Comparison of ENCODE assay signal across 22 cellular contexts in the genomic region with DNA sequence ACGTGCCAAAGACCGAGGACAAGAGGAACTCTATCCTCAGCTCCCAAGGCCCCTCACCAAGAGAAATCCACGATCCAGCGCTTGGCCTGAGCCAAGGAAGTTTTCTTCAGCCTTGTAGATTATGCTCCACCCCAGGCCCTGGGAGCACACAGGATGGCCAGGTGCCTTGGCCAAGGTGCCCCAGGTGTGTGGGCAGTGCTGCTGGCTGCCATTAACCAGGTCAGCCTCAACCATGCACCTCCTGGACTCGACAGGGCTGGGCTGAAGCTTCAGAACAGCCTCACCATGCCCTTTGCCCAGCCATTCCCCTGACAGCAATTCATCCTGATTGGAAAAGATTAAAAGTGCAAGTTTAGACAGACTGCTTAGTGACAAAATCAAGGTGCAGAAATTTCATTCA. TPM values are rescaled to one million over a fixed set of nuclear protein-coding genes. Genes with fewer than 3 reads are reported as not detected.
DNase-seq lines count a peak whose midpoint lies in the region; ATAC-seq and TF ChIP-seq lines count a peak whose summit lies in the region.
"Had no signal": no experiment of that assay in that cellular context is flagged by ENCODE, and none has a peak within 500 bp of the region (broad histone marks: within the 10 kb centered on the region; RNA-seq: fewer than 3 reads in every experiment).

No MANE protein-coding gene starts in this region.

- intact Hi-C loops in left colon (cut with DNase I, micrococcal nuclease) = no loop called here
- intact Hi-C loops in posterior vena cava (cut with DNase I) = loop anchor here (2.0 to 5.0 kb wide), 2 partner anchors 110 to 113 kb away; no protein-coding TSS in a partner anchor
- intact Hi-C loops in esophagus squamous epithelium (cut with DNase I) = loop anchor here (5.0 to 10.0 kb wide), 2 partner anchors 115 to 323 kb away; no protein-coding TSS in a partner anchor

- TF ChIP-seq CTCF in VCaP (conservative IDR thresholded peaks at IDR 0.05) (no peak), esophagus squamous epithelium (IDR thresholded peaks at IDR 0.05) (no peak)

- 89 to 91% methylated on average over 4 of the region's 5 CpGs for WGBS in esophagus squamous epithelium, 2 donors

- peak overlapping the region; percentile 100 for H3K27ac ChIP-seq in VCaP
- peak overlapping the region in 1 of 4 donors; percentile 63 for H3K27ac ChIP-seq in esophagus squamous epithelium
- H3K27ac ChIP-seq: epithelial cell of prostate, neutrophil, psoas muscle, thyroid gland had no signal

- ATAC-seq in left colon (peak; percentile 85), HG02981 (IDR thresholded peaks at IDR 0.05; ENCODE audit: unreplicated experiment) (no peak)
- ATAC-seq: activated T-cell treated with anti-CD3 and anti-CD28 coated beads, Interleukin-2, amount 50 U/mL, for 4 hours; Right ventricle myocardium inferior; stimulated activated naive CD8-positive, alpha-beta T cell treated with anti-CD3 and anti-CD28 coated beads, Interleukin-15, Interleukin-2, amounts not matched to agents 100 U/mL and 50 U/mL, for 24 hours had no signal

- no peaks in the 10 kb centered on the region for H3K36me3 ChIP-seq in esophagus squamous epithelium
- H3K36me3 ChIP-seq: neutrophil, thyroid gland had no signal

- peaks cover 0 to 30% (median 5%) of the 10 kb centered on the region in 3 donors for H3K4me1 ChIP-seq in esophagus squamous epithelium

- TF ChIP-seq POLR2A in esophagus squamous epithelium (IDR thresholded peaks at IDR 0.05) = no peak

- H3K4me3 ChIP-seq in esophagus squamous epithelium = no peak overlapping the region
- H3K4me3 ChIP-seq: psoas muscle, thyroid gland had no signal

- DNase-seq in D341Med (ENCODE audit: low spot score) = peak; percentile 14
- peak in 1 of 2 donors; percentile 65 for DNase-seq in left colon
- DNase-seq in posterior vena cava (ENCODE audit: low spot score) = peak; percentile 54
- DNase-seq in esophagus squamous epithelium (lab: John Stamatoyannopoulos, UW) = no peak
- no peak for DNase-seq in Kasumi-1 (lab: John Stamatoyannopoulos, UW)
- no peak for DNase-seq in A172 (ENCODE audit: low spot score)
- DNase-seq: activated CD4-positive, alpha-beta T cell treated with anti-CD3 and anti-CD28 coated beads for 48 hours; activated T-cell treated with anti-CD3 and anti-CD28 coated beads, Interleukin-2, amount 50 U/mL, for 4 hours; CD8-positive, alpha-beta memory T cell; effector CD8-positive, alpha-beta T cell; NCI-H2029 treated with DMSO at 0.1 percent for 48 hours; NCI-H345; psoas muscle; stimulated activated naive CD8-positive, alpha-beta T cell treated with anti-CD3 and anti-CD28 coated beads, Interleukin-15, Interleukin-2, amounts not matched to agents 100 U/mL and 50 U/mL, for 24 hours had no signal

- no peaks in the 10 kb centered on the region for H3K9me3 ChIP-seq in esophagus squamous epithelium
- H3K9me3 ChIP-seq: neutrophil, psoas muscle, thyroid gland had no signal

- H3K27me3 ChIP-seq in esophagus squamous epithelium = no peaks in the 10 kb centered on the region
- H3K27me3 ChIP-seq: neutrophil, thyroid gland had no signal

RNA-seq across cellular contexts. Expression of gene MESP1, which starts 10.9 kb away (rescaled TPM):
- 10 to 100 TPM in 1 of 2 donors, 1 to 10 TPM in 1; 9.7 to 13.4 TPM for total RNA-seq in left colon
- total RNA-seq in posterior vena cava = under 1 TPM; 0.52 to 0.69 TPM
- under 1 TPM in 2 of 4 donors, not detected in 2; 0.23 to 0.42 TPM for total RNA-seq in esophagus squamous epithelium
- total RNA-seq in A172 (2014; rRNA removed; shearing (Covaris generic)) = 0.89 and 1.5 TPM in 2 replicates

RNA-seq across cellular contexts. Expression of gene MESP2, which starts 14.2 kb away (rescaled TPM):
- total RNA-seq in left colon = 1 to 10 TPM in 1 of 2 donors, under 1 TPM in 1; 0.84 to 1.0 TPM
- total RNA-seq in posterior vena cava = under 1 TPM; 0.32 to 0.38 TPM
- total RNA-seq in esophagus squamous epithelium = 1 to 10 TPM in 1 of 4 donors, under 1 TPM in 2, not detected in 1; 0.59 to 2.4 (median 0.83) TPM
- total RNA-seq in A172 (2014; rRNA removed; shearing (Covaris generic)) = not detected in 2 replicates
- total RNA-seq: activated T-cell treated with anti-CD3 and anti-CD28 coated beads, Interleukin-2, amount 50 U/mL, for 4 hours; B cell; CD8-positive, alpha-beta memory T cell; lung microvascular endothelial cell had no signal

RNA-seq across cellular contexts. Expression of gene ANPEP, which starts 52.7 kb away (rescaled TPM):
- total RNA-seq in left colon (100 to 1,000 TPM; 439 to 623 TPM), posterior vena cava (10 to 100 TPM; 22.2 to 73.8 TPM), esophagus squamous epithelium (10 to 100 TPM in 1 of 4 donors, 1 to 10 TPM in 3; 1.1 to 10.3 (median 3.4) TPM)
- total RNA-seq in A172 (2014; rRNA removed; shearing (Covaris generic)) = 1.7 and 3.6 TPM in 2 replicates

Comparison
In these comparisons a context has a peak if more than half of its experiments do, and no peak if none do; other contexts are left out.
1. DNase-seq: peak in D341Med (single experiment) and posterior vena cava (single experiment); none in esophagus squamous epithelium (single experiment), Kasumi-1 (0 of 2) and A172 (single experiment).
2. RNA of gene ANPEP, which starts 52.7 kb away (total RNA-seq): 439 to 623 TPM in left colon; 22.2 to 73.8 TPM in posterior vena cava, 1.1 to 10.3 TPM in esophagus squamous epithelium and 1.7 to 3.6 TPM in A172; every median in the first group is over 4 times any median in the second.
3. intact Hi-C loops: an anchor here in posterior vena cava (2.0 to 5.0 kb wide) and esophagus squamous epithelium (5.0 to 10.0 kb wide); none called in left colon.